8 cellular contexts compared by ENCODE assay signal in the genomic region with DNA sequence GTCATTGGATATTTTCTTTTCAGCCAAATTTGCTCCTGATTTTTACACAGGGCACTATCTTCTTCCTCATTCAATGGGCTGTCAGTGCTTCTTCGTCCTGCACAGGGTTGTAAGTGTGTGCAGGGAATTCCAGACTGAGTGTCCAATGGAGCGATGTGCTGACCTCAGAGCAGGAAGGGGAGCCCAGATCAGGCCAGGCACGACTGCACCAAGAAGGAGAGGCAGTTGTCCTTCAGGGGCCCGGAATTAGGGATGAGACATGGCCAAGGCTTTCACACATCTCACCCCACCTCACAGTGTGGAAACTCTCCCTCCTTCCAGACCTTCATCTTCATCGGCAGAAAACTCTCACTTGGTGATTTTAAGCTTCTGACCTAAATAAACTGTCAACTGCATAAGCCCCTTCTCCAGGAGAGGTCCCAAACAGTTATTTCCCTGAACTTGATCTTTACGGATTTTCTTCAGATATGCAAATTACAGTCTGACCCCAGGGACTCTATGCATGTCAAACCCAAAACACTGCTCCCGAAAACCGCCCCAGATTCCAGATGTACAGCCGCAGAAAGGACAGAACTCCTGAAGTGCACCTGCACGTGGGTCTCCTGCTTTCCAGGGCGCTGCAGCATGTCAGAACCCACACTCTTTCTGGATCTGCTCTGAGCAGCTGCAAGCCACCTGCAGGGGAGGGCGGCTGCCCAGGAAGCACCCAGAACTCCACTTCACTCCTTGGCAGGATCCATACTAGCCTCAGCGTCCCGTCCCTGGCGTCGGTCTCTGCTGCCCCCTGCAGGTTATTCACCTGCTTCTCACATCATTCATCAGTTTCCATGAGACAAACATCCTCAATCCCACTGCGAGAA. TPM values are rescaled to one million over a fixed set of nuclear protein-coding genes. Genes with fewer than 3 reads are reported as not detected.
DNase-seq lines count a peak whose midpoint lies in the region; ATAC-seq and TF ChIP-seq lines count a peak whose summit lies in the region.

No MANE protein-coding gene starts in this region.

- H3K4me1 Mint-ChIP-seq in neural crest cell, result peaks cover 35% of the 10 kb centered on the region

- no peaks in the 10 kb centered on the region for H3K27me3 ChIP-seq in RWPE2 (ENCODE audit: insufficient read depth, poor library complexity, severe bottlenecking)

- DNase-seq in RWPE2 (ENCODE audit: low spot score) (peak; percentile 76), fibroblast of the conjunctiva (ENCODE audit: low read depth) (peak; percentile 79), neural crest cell (ENCODE audit: low read depth, low spot score) (peak; percentile 81)
- DNase-seq in activated effector memory CD4-positive, alpha-beta T cell treated with Interleukin-2 at 50 U/mL for 16 hours, result peak; percentile 73
- peak; percentile 89 for DNase-seq in stimulated activated naive CD8-positive, alpha-beta T cell treated with anti-CD3 and anti-CD28 coated beads, Interleukin-15, Interleukin-2, amounts not matched to agents 100 U/mL and 50 U/mL, for 24 hours

- peaks cover 48% of the 10 kb centered on the region for H3K36me3 Mint-ChIP-seq in neural crest cell (ENCODE audit: low read depth)

- TF ChIP-seq CTCF in C4-2B (conservative IDR thresholded peaks at IDR 0.05), result peak; percentile 73
- TF ChIP-seq CTCF in LNCAP (IDR thresholded peaks at IDR 0.05), result peak; percentile 86
- TF ChIP-seq CTCF in RWPE2 (IDR thresholded peaks at IDR 0.05; ENCODE audit: poor library complexity, severe bottlenecking), result peak; percentile 95
- peak; percentile 88 for TF ChIP-seq CTCF in neural crest cell (conservative IDR thresholded peaks at IDR 0.05)

- H3K27ac Mint-ChIP-seq in neural crest cell (ENCODE audit: unreplicated experiment), result peak overlapping the region; percentile 89

- no peaks in the 10 kb centered on the region for H3K4me1 ChIP-seq in RWPE2 (ENCODE audit: insufficient read depth, poor library complexity, severe bottlenecking)

- peaks cover 35% of the 10 kb centered on the region for H3K36me3 ChIP-seq in RWPE2 (ENCODE audit: low read depth)

- peak overlapping the region; percentile 71 for H3K4me3 ChIP-seq in RWPE2 (ENCODE audit: severe bottlenecking)

- ATAC-seq in GM19467 (IDR thresholded peaks at IDR 0.05; ENCODE audit: unreplicated experiment) (peak; percentile 34), RWPE2 (ENCODE audit: low read depth) (peak; percentile 73)
- ATAC-seq in stimulated activated naive CD8-positive, alpha-beta T cell treated with anti-CD3 and anti-CD28 coated beads, Interleukin-15, Interleukin-2, amounts not matched to agents 100 U/mL and 50 U/mL, for 24 hours, result peak; percentile 76

- peaks cover 7% of the 10 kb centered on the region for H3K9me3 ChIP-seq in RWPE2 (ENCODE audit: severe bottlenecking)

- peak overlapping the region; percentile 98 for H3K4me3 Mint-ChIP-seq in neural crest cell

- H3K27ac ChIP-seq in C4-2B, result peak overlapping the region; percentile 61
- H3K27ac ChIP-seq in RWPE2 (ENCODE audit: poor library complexity, severe bottlenecking), result peak overlapping the region; percentile 45

- peaks cover 3% of the 10 kb centered on the region for H3K27me3 Mint-ChIP-seq in neural crest cell (ENCODE audit: low read depth)

- H3K9me3 Mint-ChIP-seq in neural crest cell, result peaks cover 14% of the 10 kb centered on the region

RNA-seq across cellular contexts. Expression of a gene that starts 0.6 kb away (rescaled TPM):
- 8.1 and 9.1 TPM in 2 replicates for total RNA-seq in neural crest cell

RNA-seq across cellular contexts. Expression of a gene that starts 15.8 kb away (rescaled TPM):
- total RNA-seq in neural crest cell, result 22.8 and 29.0 TPM in 2 replicates

RNA-seq across cellular contexts. Expression of a gene that starts 22.1 kb away (rescaled TPM):
- 13.2 and 13.3 TPM in 2 replicates for total RNA-seq in neural crest cell

Comparison
In these comparisons a context has a peak if more than half of its experiments do, and no peak if none do; other contexts are left out.
1. Peak in every context shown above with its lines: DNase-seq, ATAC-seq, H3K4me3 ChIP-seq and H3K27ac ChIP-seq.